ENCODE assay signal across 26 cellular contexts in the genomic region with DNA sequence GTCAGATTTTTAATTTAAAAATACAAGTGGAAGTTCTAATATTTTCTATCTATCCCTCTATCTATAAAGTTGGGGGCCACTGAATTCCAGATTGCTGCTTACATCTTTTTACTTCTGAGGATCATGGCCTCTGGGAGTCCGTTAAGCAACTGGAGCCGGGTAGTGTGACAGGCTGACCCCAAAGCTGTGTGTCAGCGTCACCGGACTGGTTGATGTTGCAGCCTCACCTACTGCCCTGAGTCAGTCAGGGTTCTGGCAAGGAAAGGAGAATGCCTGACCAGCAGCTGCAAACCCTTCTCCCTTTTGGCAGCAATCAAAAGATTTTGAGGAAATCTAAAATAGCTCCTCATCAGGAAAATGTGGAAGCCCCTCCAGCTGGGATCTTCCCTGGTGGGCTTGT. TPM values are rescaled to one million over a fixed set of nuclear protein-coding genes. Genes with fewer than 3 reads are reported as not detected.
A peak's percentile ranks its signal among the peaks of the same experiment; 100 is the strongest.
DNase-seq lines count a peak whose midpoint lies in the region; ATAC-seq and TF ChIP-seq lines count a peak whose summit lies in the region.
"Had no signal": no experiment of that assay in that cellular context is flagged by ENCODE, and none has a peak within 500 bp of the region (broad histone marks: within the 10 kb centered on the region; RNA-seq: fewer than 3 reads in every experiment).

No MANE protein-coding gene starts in this region.

- DNase-seq in NCI-H524 (lab: John Stamatoyannopoulos, UW) (peak; percentile 8 to 56), NCI-H524 treated with DMSO at 0.1 percent for 48 hours (lab: John Stamatoyannopoulos, UW) (no peak), M059J (ENCODE audit: low read depth) (peak; percentile 64), fibroblast of peridontal ligament (ENCODE audit: extremely low read depth) (peak; percentile 43), sciatic nerve (ENCODE audit: low spot score) (no peak), RWPE1 (ENCODE audit: low spot score) (no peak), NOMO-1 (lab: John Stamatoyannopoulos, UW; ENCODE audit: unreplicated experiment in 2 of 2) (no peak), T-helper 9 cell (no peak)
- DNase-seq: activated CD4-positive, alpha-beta T cell treated with anti-CD3 and anti-CD28 coated beads for 36 hours; activated effector memory CD4-positive, alpha-beta T cell treated with Interleukin-2 at 50 U/mL for 16 hours; adrenal gland; caudate nucleus; effector CD8-positive, alpha-beta T cell; foreskin melanocyte; mucosa of descending colon; NCI-H2029 treated with DMSO at 0.1 percent for 48 hours; NCI-H526 treated with DMSO at 0.1 percent for 48 hours; stimulated activated CD4-positive, alpha-beta T cell treated with anti-CD3 and anti-CD28 coated beads, Interleukin-15, amount 100 ng/mL, for 24 hours; stimulated activated naive B cell treated with anti-CD40 and anti-IgM and Interleukin-4, amounts not matched to agents 10 μg/mL and 1 μg/mL and 100 μg/mL, for 72 hours; thyroid gland had no signal

- no peak overlapping the region for H3K27ac ChIP-seq in RWPE1
- H3K27ac ChIP-seq: adrenal gland, C4-2B, neutrophil, thyroid gland had no signal

- POLR2A ChIA-PET in RWPE1 (lab: Yijun Ruan, JAX; ENCODE audit: low non-redundant PET): no interaction called here

- ATAC-seq in sciatic nerve: peak; percentile 67
- ATAC-seq: activated CD4-positive, alpha-beta T cell treated with anti-CD3 and anti-CD28 coated beads for 36 hours; left lobe of liver; mucosa of descending colon; Panc1; SK-N-SH treated with all-trans-retinoic acid at 6 μM for 48 hours; stimulated activated naive B cell treated with anti-CD40 and anti-IgM and Interleukin-4, amounts not matched to agents 10 μg/mL and 1 μg/mL and 100 μg/mL, for 72 hours had no signal

- no peak for TF ChIP-seq CTCF in RWPE1 (conservative IDR thresholded peaks at IDR 0.05; ENCODE audit: low read depth)

- intact Hi-C loops in sciatic nerve (cut with DNase I): no loop called here

- CTCF ChIA-PET in RWPE1 (lab: Yijun Ruan, JAX): interaction anchor here (0.6 to 0.7 kb wide), 3 partner anchors 53 to 210 kb away, joined by 3 to 6 read pairs (median 3); no protein-coding TSS in a partner anchor

RNA-seq across cellular contexts. Expression of a gene that starts 24.4 kb away (rescaled TPM):
- total RNA-seq in M059J (2014; rRNA removed; shearing (Covaris generic)): 0.98 and 3.7 TPM in 2 replicates
- not detected for total RNA-seq in sciatic nerve
- total RNA-seq: activated CD4-positive, alpha-beta T cell treated with anti-CD3 and anti-CD28 coated beads for 36 hours; left lobe of liver; mucosa of descending colon had no signal

RNA-seq across cellular contexts. Expression of a gene that starts 36.3 kb away (rescaled TPM):
- 49.0 and 66.4 TPM in 2 replicates for total RNA-seq in M059J (2014; rRNA removed; shearing (Covaris generic))
- total RNA-seq in sciatic nerve: 1.8 TPM

RNA-seq across cellular contexts. Expression of a gene that starts 41.0 kb away (rescaled TPM):
- not detected in 2 replicates for total RNA-seq in M059J (2014; rRNA removed; shearing (Covaris generic))
- not detected for total RNA-seq in sciatic nerve
- total RNA-seq: activated CD4-positive, alpha-beta T cell treated with anti-CD3 and anti-CD28 coated beads for 36 hours; adrenal gland; left lobe of liver; mucosa of descending colon; renal cortical epithelial cell had no signal

Comparison
In these comparisons a context has a peak if more than half of its experiments do, and no peak if none do; other contexts are left out.
1. DNase-seq: peak in NCI-H524 (2 of 2), M059J (single experiment) and fibroblast of peridontal ligament (single experiment); none in NCI-H524 treated with DMSO at 0.1 percent for 48 hours (single experiment), sciatic nerve (single experiment), RWPE1 (single experiment), NOMO-1 (0 of 2) and T-helper 9 cell (single experiment).
2. RNA of a gene that starts 36.3 kb away (total RNA-seq): 49.0 to 66.4 TPM in M059J; 1.8 TPM in sciatic nerve (single experiment); every median in the first group is over 10 times any median in the second.